In the genomic region with DNA sequence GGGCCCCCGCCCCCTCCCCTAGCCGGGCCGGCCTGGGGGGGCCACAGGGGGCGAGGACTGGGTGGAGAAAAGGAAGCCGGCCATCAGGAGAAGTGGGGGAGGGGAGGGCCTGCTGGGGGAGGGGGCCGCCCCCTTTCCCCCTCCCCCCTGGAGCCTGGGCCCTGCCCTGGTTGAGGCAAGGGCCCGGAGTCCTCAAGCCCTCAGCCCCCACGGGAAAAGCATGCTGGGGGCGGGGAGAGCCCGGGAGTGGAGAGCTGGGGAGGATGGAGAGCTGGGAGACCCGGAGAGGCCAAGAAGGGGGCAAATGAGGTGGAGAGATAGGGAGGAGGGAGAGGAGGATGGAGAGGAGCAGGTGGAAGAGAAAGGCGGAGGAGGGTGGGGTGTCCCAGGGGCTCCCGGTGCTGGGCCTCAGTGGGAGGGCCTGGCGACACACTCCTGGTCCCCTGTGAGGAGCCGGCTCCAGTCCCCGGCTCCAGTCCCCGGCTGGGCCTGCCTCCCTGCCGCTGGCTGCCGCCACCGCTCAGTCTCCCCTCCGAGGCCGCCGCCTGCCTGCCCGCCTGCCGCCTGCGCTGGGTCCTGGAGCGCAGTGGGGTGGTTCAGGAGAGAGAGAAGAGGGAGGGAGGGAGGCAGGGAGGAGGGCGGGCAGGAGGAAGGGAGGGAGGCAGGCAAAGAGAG, we compare ENCODE assay signal across 10 cellular contexts. TPM values are rescaled to one million over a fixed set of nuclear protein-coding genes. Genes with fewer than 3 reads are reported as not detected.
DNase-seq lines count a peak whose midpoint lies in the region; ATAC-seq and TF ChIP-seq lines count a peak whose summit lies in the region.
"Had no signal": no experiment of that assay in that cellular context is flagged by ENCODE, and none has a peak within 500 bp of the region (broad histone marks: within the 10 kb centered on the region; RNA-seq: fewer than 3 reads in every experiment).

A gene with protein sequence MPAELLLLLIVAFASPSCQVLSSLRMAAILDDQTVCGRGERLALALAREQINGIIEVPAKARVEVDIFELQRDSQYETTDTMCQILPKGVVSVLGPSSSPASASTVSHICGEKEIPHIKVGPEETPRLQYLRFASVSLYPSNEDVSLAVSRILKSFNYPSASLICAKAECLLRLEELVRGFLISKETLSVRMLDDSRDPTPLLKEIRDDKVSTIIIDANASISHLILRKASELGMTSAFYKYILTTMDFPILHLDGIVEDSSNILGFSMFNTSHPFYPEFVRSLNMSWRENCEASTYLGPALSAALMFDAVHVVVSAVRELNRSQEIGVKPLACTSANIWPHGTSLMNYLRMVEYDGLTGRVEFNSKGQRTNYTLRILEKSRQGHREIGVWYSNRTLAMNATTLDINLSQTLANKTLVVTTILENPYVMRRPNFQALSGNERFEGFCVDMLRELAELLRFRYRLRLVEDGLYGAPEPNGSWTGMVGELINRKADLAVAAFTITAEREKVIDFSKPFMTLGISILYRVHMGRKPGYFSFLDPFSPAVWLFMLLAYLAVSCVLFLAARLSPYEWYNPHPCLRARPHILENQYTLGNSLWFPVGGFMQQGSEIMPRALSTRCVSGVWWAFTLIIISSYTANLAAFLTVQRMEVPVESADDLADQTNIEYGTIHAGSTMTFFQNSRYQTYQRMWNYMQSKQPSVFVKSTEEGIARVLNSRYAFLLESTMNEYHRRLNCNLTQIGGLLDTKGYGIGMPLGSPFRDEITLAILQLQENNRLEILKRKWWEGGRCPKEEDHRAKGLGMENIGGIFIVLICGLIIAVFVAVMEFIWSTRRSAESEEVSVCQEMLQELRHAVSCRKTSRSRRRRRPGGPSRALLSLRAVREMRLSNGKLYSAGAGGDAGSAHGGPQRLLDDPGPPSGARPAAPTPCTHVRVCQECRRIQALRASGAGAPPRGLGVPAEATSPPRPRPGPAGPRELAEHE (minus strand): TSS at position 588 of the 675 bp plus-strand sequence. CDS start 4,436 bp downstream, outside the sequence.

- H3K23me2 ChIP-seq in H9 (ENCODE audit: insufficient read length, low read depth, low read length, poor library complexity, severe bottlenecking), result peaks cover 16% of the 10 kb centered on the region

- no peak within 1 kb of the TSS for H3K18ac ChIP-seq in H9 (ENCODE audit: insufficient read length, low read depth, low read length)

- H3K4me3 Mint-ChIP-seq in H9, result no peak within 1 kb of the TSS; a peak in 2 of 5 replicates
- H3K4me3 Mint-ChIP-seq in T-cell, result peak within 1 kb of the TSS in 1 of 3 donors; percentile 16
- H3K4me3 Mint-ChIP-seq in natural killer cell treated with Interleukin-12 subunit alpha and Interleukin-12 subunit beta and Interleukin-15 and Interleukin-18, amount 100 ng/mL, for 72 hours, result no peak within 1 kb of the TSS
- H3K4me3 Mint-ChIP-seq: activated naive CD8-positive, alpha-beta T cell treated with anti-CD3 and anti-CD28 coated beads, Interleukin-2, amount 50 U/mL, for 24 hours had no signal

- intact Hi-C loops in spleen (cut with DNase I; ENCODE audit: low total_unique reads), result no loop called here

- H3K4me3 ChIP-seq in hepatocyte, result no peak within 1 kb of the TSS
- peak within 1 kb of the TSS in 4 of 8 donors; percentile 6 to 55 (median 26) for H3K4me3 ChIP-seq in spleen

- H2BK12ac ChIP-seq in H9 (ENCODE audit: insufficient read length, low read depth, low read length), result no peak within 1 kb of the TSS

- H3K4me1 ChIP-seq in H9 (ENCODE audit: insufficient read depth, low read length) (peaks cover 2% of the 10 kb centered on the region; the same call in 1 of the 2 replicates), hepatocyte (ENCODE audit: insufficient read depth) (no peaks in the 10 kb centered on the region), spleen (peaks cover 0 to 25% (median 16%) of the 10 kb centered on the region in 6 donors)

- H3K14ac ChIP-seq in H9 (ENCODE audit: insufficient read depth, low read length), result no peak within 1 kb of the TSS

- H3K27ac ChIP-seq in H9 (ENCODE audit: insufficient read length, low read depth, low read length) (no peak within 1 kb of the TSS), hepatocyte (no peak within 1 kb of the TSS), spleen (no peak within 1 kb of the TSS)

- no peak within 1 kb of the TSS for H4K5ac ChIP-seq in H9 (ENCODE audit: insufficient read length, low read depth, low read length)

- CTCF ChIA-PET in T-cell (lab: Charles Lee), result no interaction called here

- WGBS in H9 (ENCODE audit: extremely low coverage, insufficient read length, low lambda C conversion rate), result no CpG with 5 or more reads among the region's 28 CpGs
- 18% methylated on average over 10 of the region's 28 CpGs for WGBS in hepatocyte (ENCODE audit: low lambda C conversion rate, missing lambda C conversion rate)
- WGBS in spleen, 5 donors, result 7 to 11% (median 10%) methylated on average over 26 to 28 of the region's 28 CpGs

- H3K9me2 ChIP-seq in hepatocyte (replicated peaks; ENCODE audit: insufficient read depth), result no peaks in the 10 kb centered on the region

- no peak within 1 kb of the TSS for H2BK5ac ChIP-seq in H9 (ENCODE audit: insufficient read length, low read length)

- no peak within 1 kb of the TSS for H2BK15ac ChIP-seq in H9 (ENCODE audit: low read depth, low read length)

- H3K79me1 ChIP-seq in H9 (ENCODE audit: insufficient read depth, low read depth, low read length, poor library complexity, severe bottlenecking), result no peaks in the 10 kb centered on the region

- H3K36me3 Mint-ChIP-seq in H9 (ENCODE audit: insufficient read depth in 1 of 3, low read depth in 3 of 3), result peaks cover 0 to 11% (median 6%) of the 10 kb centered on the region in 3 experiments
- H3K36me3 Mint-ChIP-seq in T-cell, result no peaks in the 10 kb centered on the region
- H3K36me3 Mint-ChIP-seq in natural killer cell treated with Interleukin-12 subunit alpha and Interleukin-12 subunit beta and Interleukin-15 and Interleukin-18, amount 100 ng/mL, for 72 hours, result no peaks in the 10 kb centered on the region

- peaks cover 3% of the 10 kb centered on the region; the same call in 1 of the 2 replicates for H3K79me2 ChIP-seq in H9 (ENCODE audit: insufficient read depth, low read length)
- peaks cover 2% of the 10 kb centered on the region for H3K79me2 ChIP-seq in hepatocyte

- H3K4me2 ChIP-seq in H9 (ENCODE audit: insufficient read depth, insufficient read length, low read length) (peak within 1 kb of the TSS; percentile 81), hepatocyte (peak within 1 kb of the TSS; percentile 68)

- no peak within 1 kb of the TSS for H2AFZ ChIP-seq in H9 (ENCODE audit: low read length)
- no peak within 1 kb of the TSS for H2AFZ ChIP-seq in hepatocyte

- H3K23ac ChIP-seq in H9 (ENCODE audit: insufficient read length, low read depth, low read length), result no peak within 1 kb of the TSS

- H3T11ph ChIP-seq in H9 (ENCODE audit: low read length), result no peak within 1 kb of the TSS

- H3K36me3 ChIP-seq in hepatocyte (replicated peaks; ENCODE audit: insufficient read depth, low read depth), result no peaks in the 10 kb centered on the region
- no peaks in the 10 kb centered on the region for H3K36me3 ChIP-seq in spleen

- no peak within 1 kb of the TSS for H2BK120ac ChIP-seq in H9 (ENCODE audit: low read depth, low read length, poor library complexity, severe bottlenecking)

- H3K27me3 ChIP-seq in H9 (ENCODE audit: insufficient read depth, low read length), result no peaks in the 10 kb centered on the region
- H3K27me3 ChIP-seq in hepatocyte, result peaks cover 46% of the 10 kb centered on the region
- peaks cover 0 to 61% (median 21%) of the 10 kb centered on the region in 7 donors for H3K27me3 ChIP-seq in spleen (replicated peaks in 1 of 7)

- no peak within 1 kb of the TSS for H3K4ac ChIP-seq in H9 (ENCODE audit: low read depth, low read length)

- H4K8ac ChIP-seq in H9 (replicated peaks; ENCODE audit: insufficient read length, low read depth, low read length), result no peak within 1 kb of the TSS

- TF ChIP-seq POLR2A in spleen (IDR thresholded peaks at IDR 0.05), result no peak

- H4K91ac ChIP-seq in H9 (ENCODE audit: insufficient read length, low read depth, low read length), result no peak within 1 kb of the TSS

- H3K27ac Mint-ChIP-seq in H9 (peak within 1 kb of the TSS in 2 of 3 experiments; percentile 18 to 28; a peak in 3 of 7 replicates), T-cell (no peak within 1 kb of the TSS)
- H3K27ac Mint-ChIP-seq in natural killer cell treated with Interleukin-12 subunit alpha and Interleukin-12 subunit beta and Interleukin-15 and Interleukin-18, amount 100 ng/mL, for 72 hours, result no peak within 1 kb of the TSS
- H3K27ac Mint-ChIP-seq: activated naive CD8-positive, alpha-beta T cell treated with anti-CD3 and anti-CD28 coated beads, Interleukin-2, amount 50 U/mL, for 24 hours had no signal

- H3K27me3 Mint-ChIP-seq in H9 (ENCODE audit: low read depth) (no peaks in the 10 kb centered on the region; the same call in 1 of the 2 replicates), T-cell (peaks cover 0 to 2% of the 10 kb centered on the region in 2 donors)
- peaks cover 0 to 7% of the 10 kb centered on the region in 2 donors for H3K27me3 Mint-ChIP-seq in natural killer cell treated with Interleukin-12 subunit alpha and Interleukin-12 subunit beta and Interleukin-15 and Interleukin-18, amount 100 ng/mL, for 72 hours

- H3K9me3 ChIP-seq in H9 (ENCODE audit: control insufficient read depth, low read depth, low read length) (no peaks in the 10 kb centered on the region), hepatocyte (ENCODE audit: low read depth) (no peaks in the 10 kb centered on the region), spleen (no peaks in the 10 kb centered on the region)

- no peak within 1 kb of the TSS for H3K56ac ChIP-seq in H9 (ENCODE audit: insufficient read length, low read depth, low read length)

- TF ChIP-seq CTCF in H9 (conservative IDR thresholded peaks at IDR 0.05), result no peak
- no peak for TF ChIP-seq CTCF in hepatocyte (IDR thresholded peaks at IDR 0.05; ENCODE audit: poor library complexity)
- TF ChIP-seq CTCF in spleen (IDR thresholded peaks at IDR 0.05 in 8 of 11, conservative IDR thresholded peaks at IDR 0.05 in 3 of 11), result no peak

- H2AK5ac ChIP-seq in H9 (ENCODE audit: insufficient read length, low read length), result no peak within 1 kb of the TSS

- H3K9me3 Mint-ChIP-seq in H9 (no peaks in the 10 kb centered on the region), T-cell (no peaks in the 10 kb centered on the region)
- H3K9me3 Mint-ChIP-seq in natural killer cell treated with Interleukin-12 subunit alpha and Interleukin-12 subunit beta and Interleukin-15 and Interleukin-18, amount 100 ng/mL, for 72 hours, result no peaks in the 10 kb centered on the region
- H3K9me3 Mint-ChIP-seq: activated naive CD8-positive, alpha-beta T cell treated with anti-CD3 and anti-CD28 coated beads, Interleukin-2, amount 50 U/mL, for 24 hours had no signal

- H2BK20ac ChIP-seq in H9 (ENCODE audit: low read depth, low read length, poor library complexity, severe bottlenecking), result no peak within 1 kb of the TSS

- peak; percentile 56 for DNase-seq in H9
- no peak for DNase-seq in T-cell
- peak; percentile 35 for DNase-seq in hepatocyte (ENCODE audit: low spot score)
- DNase-seq in retina, result peak; percentile 81
- no peak for DNase-seq in DMS53 (lab: John Stamatoyannopoulos, UW)
- DNase-seq in natural killer cell treated with Interleukin-12 subunit alpha and Interleukin-12 subunit beta and Interleukin-15 and Interleukin-18, amount 100 ng/mL, for 72 hours (ENCODE audit: low spot score), result no peak
- DNase-seq in spleen, result no peak
- DNase-seq: activated naive CD8-positive, alpha-beta T cell treated with anti-CD3 and anti-CD28 coated beads, Interleukin-2, amount 50 U/mL, for 24 hours had no signal

- ATAC-seq in T-cell (replicated peaks in 1 of 4) (peak in 3 of 4 experiments; percentile 13 to 26 (median 24)), HG03439 (IDR thresholded peaks at IDR 0.05; ENCODE audit: unreplicated experiment) (no peak)
- ATAC-seq in natural killer cell treated with Interleukin-12 subunit alpha and Interleukin-12 subunit beta and Interleukin-15 and Interleukin-18, amount 100 ng/mL, for 72 hours, result no peak
- ATAC-seq: activated naive CD8-positive, alpha-beta T cell treated with anti-CD3 and anti-CD28 coated beads, Interleukin-2, amount 50 U/mL, for 24 hours; HCT116 had no signal

- H4K20me1 ChIP-seq in H9 (ENCODE audit: control insufficient read depth, insufficient read depth, insufficient read length) (no peaks in the 10 kb centered on the region), hepatocyte (ENCODE audit: insufficient read depth, poor library complexity, severe bottlenecking) (no peaks in the 10 kb centered on the region)

- H3K4me1 Mint-ChIP-seq in H9 (peaks cover 9 to 16% of the 10 kb centered on the region in 2 experiments), T-cell (peaks cover 0 to 4% (median 3%) of the 10 kb centered on the region in 3 donors)
- no peaks in the 10 kb centered on the region for H3K4me1 Mint-ChIP-seq in natural killer cell treated with Interleukin-12 subunit alpha and Interleukin-12 subunit beta and Interleukin-15 and Interleukin-18, amount 100 ng/mL, for 72 hours (ENCODE audit: low read depth in 2 of 2)

- peak within 1 kb of the TSS; percentile 46 for H3K9ac ChIP-seq in H9 (ENCODE audit: extremely low read depth, insufficient read length, low read length)

- POLR2A ChIA-PET in T-cell (lab: Charles Lee), result interaction anchor here in 1 of 2 donors (0.6 kb wide), 1 partner anchor 348 kb away, joined by 6 read pairs; no protein-coding TSS in a partner anchor

RNA-seq across cellular contexts. Expression of the gene that starts here (rescaled TPM):
- total RNA-seq in H9 (2021), result 43.1 and 45.0 TPM in 2 replicates
- total RNA-seq in T-cell, result 1 to 10 TPM in 3 of 5 donors, under 1 TPM in 2; 0.26 to 1.5 (median 1.3) TPM
- total RNA-seq in hepatocyte, result 0.60 and 0.92 TPM in 2 replicates
- polyA plus RNA-seq in hepatocyte, result 0.34 and 0.50 TPM in 2 replicates
- 1 to 10 TPM in 1 of 2 donors, under 1 TPM in 1; 0.21 to 1.0 TPM for total RNA-seq in natural killer cell treated with Interleukin-12 subunit alpha and Interleukin-12 subunit beta and Interleukin-15 and Interleukin-18, amount 100 ng/mL, for 72 hours
- 1 to 10 TPM in 6 of 7 donors, under 1 TPM in 1; 0.98 to 4.7 (median 2.2) TPM for total RNA-seq in spleen
- 1 to 10 TPM in 2 of 3 donors, under 1 TPM in 1; 0.94 to 1.4 (median 1.4) TPM for polyA plus RNA-seq in spleen

Comparison
In these comparisons a context has a peak if more than half of its experiments do, and no peak if none do; other contexts are left out.
1. Peak in DNase-seq and H3K4me2 ChIP-seq in hepatocyte; RNA of the gene not detected or under 1 TPM.
2. DNase-seq: peak in H9 (single experiment) and retina (single experiment); none in T-cell (0 of 34), DMS53 (single experiment), natural killer cell treated with Interleukin-12 subunit alpha and Interleukin-12 subunit beta and Interleukin-15 and Interleukin-18, amount 100 ng/mL, for 72 hours (single experiment) and spleen (single experiment).
3. H3K27ac Mint-ChIP-seq: peak in H9 (2 of 3); none in T-cell (0 of 2) and natural killer cell treated with Interleukin-12 subunit alpha and Interleukin-12 subunit beta and Interleukin-15 and Interleukin-18, amount 100 ng/mL, for 72 hours (0 of 2).
4. ATAC-seq: peak in T-cell (3 of 4); none in natural killer cell treated with Interleukin-12 subunit alpha and Interleukin-12 subunit beta and Interleukin-15 and Interleukin-18, amount 100 ng/mL, for 72 hours (0 of 2) and HG03439 (single experiment).